ENCODE assay signal across 3 cellular contexts in genomic region chr6:69825904-69826303, GRCh38.
A peak's percentile ranks its signal among the peaks of the same experiment; 100 is the strongest.
TF ChIP-seq lines count a peak whose summit lies in the region.

No MANE protein-coding gene starts in this region.

TF ChIP-seq in A549, 52 proteins besides CTCF, POLR2A, EP300 and RAD21:
- TF ChIP-seq FOXS1 (CRISPR knock-in tag; IDR thresholded peaks at IDR 0.05) (no peak), ZFP36 (IDR thresholded peaks at IDR 0.05; ENCODE audit: borderline replicate concordance, partially characterized antibody) (no peak), SMC3 (IDR thresholded peaks at IDR 0.05) (no peak), ZC3H11A (IDR thresholded peaks at IDR 0.05) (no peak), ESRRA (IDR thresholded peaks at IDR 0.05; ENCODE audit: borderline replicate concordance, low read length) (no peak), REST (IDR thresholded peaks at IDR 0.05) (no peak), BCL3 (IDR thresholded peaks at IDR 0.05) (no peak), MAFK (IDR thresholded peaks at IDR 0.05; ENCODE audit: partially characterized antibody) (no peak), MAZ (IDR thresholded peaks at IDR 0.05; ENCODE audit: borderline replicate concordance, low read depth, low read length) (no peak)

TF ChIP-seq in IMR-90, 13 proteins besides CTCF, POLR2A, EP300 and RAD21:
- TF ChIP-seq RFX5 (IDR thresholded peaks at IDR 0.05; ENCODE audit: low read depth, low read length): no peak
- TF ChIP-seq CEBPB (IDR thresholded peaks at IDR 0.05; ENCODE audit: low read depth, low read length): peak; percentile 43; the same call in 1 of the 2 replicates
- no peak for TF ChIP-seq SMC3 (IDR thresholded peaks at IDR 0.05; ENCODE audit: low read depth, low read length)
- TF ChIP-seq NFE2L2 (IDR thresholded peaks at IDR 0.05; ENCODE audit: low read depth, low read length): peak; percentile 58; the same call in 1 of the 2 replicates
- no peak for TF ChIP-seq MXI1 (IDR thresholded peaks at IDR 0.05; ENCODE audit: borderline replicate concordance, low read depth, low read length)

TF ChIP-seq in HepG2, 621 proteins besides CTCF, POLR2A, EP300 and RAD21:
- TF ChIP-seq ZNF460 (CRISPR knock-in tag; IDR thresholded peaks at IDR 0.05; ENCODE audit: borderline replicate concordance) (no peak), SSRP1 (CRISPR knock-in tag; IDR thresholded peaks at IDR 0.05) (no peak), SOX6 (IDR thresholded peaks at IDR 0.05) (no peak), SOX6 (CRISPR knock-in tag; IDR thresholded peaks at IDR 0.05) (0 out of 2 replicates have a peak, but pooled peaks have one; percentile 17), ZNF496 (CRISPR knock-in tag; IDR thresholded peaks at IDR 0.05; ENCODE audit: insufficient replicate concordance) (no peak), E2F1 (CRISPR knock-in tag; IDR thresholded peaks at IDR 0.05) (no peak), CEBPB (IDR thresholded peaks at IDR 0.05; ENCODE audit: borderline replicate concordance, low read depth, low read length) (peak; percentile 66; the same call in 1 of the 2 replicates), MAZ (IDR thresholded peaks at IDR 0.05; ENCODE audit: borderline replicate concordance, low read depth, low read length) (no peak), MAZ (CRISPR knock-in tag; IDR thresholded peaks at IDR 0.05; ENCODE audit: low read depth) (no peak), ZNF362 (CRISPR knock-in tag; IDR thresholded peaks at IDR 0.05; ENCODE audit: borderline replicate concordance) (peak; percentile 55; the same call in 1 of the 2 replicates), ZNF407 (CRISPR knock-in tag; IDR thresholded peaks at IDR 0.05; ENCODE audit: not compliant biosample characterization) (no peak), ZNF737 (CRISPR knock-in tag; IDR thresholded peaks at IDR 0.05; ENCODE audit: borderline replicate concordance) (no peak), ZNF292 (CRISPR knock-in tag; IDR thresholded peaks at IDR 0.05; ENCODE audit: borderline replicate concordance, low read depth) (no peak), ZNF468 (CRISPR knock-in tag; IDR thresholded peaks at IDR 0.05) (no peak), ZSCAN5A (CRISPR knock-in tag; IDR thresholded peaks at IDR 0.05; ENCODE audit: borderline replicate concordance) (no peak), NFE2L2 (IDR thresholded peaks at IDR 0.05; ENCODE audit: low read length) (peak; percentile 58), KDM3A (CRISPR knock-in tag; IDR thresholded peaks at IDR 0.05; ENCODE audit: low read depth) (no peak), CEBPG (CRISPR knock-in tag; IDR thresholded peaks at IDR 0.05) (peak; percentile 16; the same call in 1 of the 2 replicates), FOSL1 (CRISPR knock-in tag; IDR thresholded peaks at IDR 0.05; ENCODE audit: borderline replicate concordance) (no peak), GATAD2A (CRISPR knock-in tag; IDR thresholded peaks at IDR 0.05) (no peak), KDM5A (IDR thresholded peaks at IDR 0.05; ENCODE audit: borderline replicate concordance, low read length) (no peak), ZBTB42 (CRISPR knock-in tag; IDR thresholded peaks at IDR 0.05) (no peak)
